1 cellular context compared by ENCODE assay signal in genomic region chr10:72277340-72277995, GRCh38.
TF ChIP-seq lines count a peak whose summit lies in the region.

No MANE protein-coding gene starts in this region.

TF ChIP-seq in GM23338, 12 proteins besides CTCF, POLR2A, EP300 and RAD21:
- TF ChIP-seq ZNF462 (CRISPR knock-in tag; IDR thresholded peaks at IDR 0.05) (no peak), ETS1 (IDR thresholded peaks at IDR 0.05) (no peak), ZNF331 (CRISPR knock-in tag; IDR thresholded peaks at IDR 0.05; ENCODE audit: low read depth) (no peak), ZNF114 (CRISPR knock-in tag; IDR thresholded peaks at IDR 0.05) (no peak), EZH2 (IDR thresholded peaks at IDR 0.05; ENCODE audit: low read depth, unreplicated experiment) (no peak), POLR2AphosphoS5 (IDR thresholded peaks at IDR 0.05; ENCODE audit: low read depth) (no peak), REST (IDR thresholded peaks at IDR 0.05; ENCODE audit: unreplicated experiment) (no peak), STAT1 (IDR thresholded peaks at IDR 0.05; ENCODE audit: unreplicated experiment) (no peak), NANOG (IDR thresholded peaks at IDR 0.05; ENCODE audit: borderline replicate concordance) (no peak), CREB1 (CRISPR knock-in tag; IDR thresholded peaks at IDR 0.05; ENCODE audit: low read depth) (no peak), EZH2phosphoT487 (IDR thresholded peaks at IDR 0.05; ENCODE audit: unreplicated experiment) (no peak)
